In the genomic region with DNA sequence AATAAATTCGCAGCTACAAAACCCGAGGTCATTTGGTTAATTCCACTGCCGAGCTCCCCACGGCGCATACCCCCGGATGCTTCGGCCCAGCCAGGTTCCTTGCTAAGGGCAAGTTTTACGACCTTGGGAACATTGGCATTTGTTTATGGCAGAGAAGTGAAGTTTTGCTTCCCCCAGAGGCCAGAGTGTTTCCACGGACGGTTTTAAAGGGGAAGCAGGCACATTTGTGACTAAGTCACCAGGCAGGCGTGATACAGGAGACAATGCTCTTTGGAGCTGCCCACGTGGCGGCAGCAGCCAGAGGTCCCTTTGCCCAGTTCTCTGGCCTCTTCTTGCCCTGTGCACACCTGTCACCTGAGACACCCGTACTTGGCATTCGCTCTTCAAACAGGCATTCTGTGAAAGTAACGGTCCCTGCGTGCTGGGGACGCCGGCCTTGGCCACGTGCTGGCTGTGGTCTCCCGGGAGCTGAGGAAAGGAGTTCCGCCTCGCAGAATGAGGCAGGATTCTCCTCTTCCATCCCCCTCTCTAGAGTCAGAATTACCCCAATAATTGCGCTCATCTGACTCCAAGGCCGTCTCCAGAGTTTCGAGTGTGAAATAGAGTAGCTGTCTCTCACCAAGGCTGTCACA, we compare ENCODE assay signal across 22 cellular contexts.
DNase-seq lines count a peak whose midpoint lies in the region; ATAC-seq and TF ChIP-seq lines count a peak whose summit lies in the region.
"Had no signal": no experiment of that assay in that cellular context is flagged by ENCODE, and none has a peak within 500 bp of the region (broad histone marks: within the 10 kb centered on the region; RNA-seq: fewer than 3 reads in every experiment).

No MANE protein-coding gene starts in this region.

- POLR2A ChIA-PET in WTC11 (lab: Charles Lee) = no interaction called here

- ATAC-seq in WTC11 = no peak
- no peak for ATAC-seq in thoracic aorta (ENCODE audit: insufficient number of reproducible peaks, low FRiP score, low read depth)
- ATAC-seq in GM18520 (IDR thresholded peaks at IDR 0.05; ENCODE audit: unreplicated experiment) = no peak
- ATAC-seq in GM21528 (IDR thresholded peaks at IDR 0.05; ENCODE audit: low FRiP score, unreplicated experiment) = no peak
- ATAC-seq: GM23338, upper lobe of right lung had no signal

- H3K36me3 ChIP-seq in thoracic aorta = no peaks in the 10 kb centered on the region
- H3K36me3 ChIP-seq: brain microvascular endothelial cell, upper lobe of right lung had no signal

- no peaks in the 10 kb centered on the region for H3K36me3 Mint-ChIP-seq in WTC11
- H3K36me3 Mint-ChIP-seq in nephron progenitor cell (ENCODE audit: low read depth) = no peaks in the 10 kb centered on the region
- H3K36me3 Mint-ChIP-seq: CD14-positive monocyte had no signal

- H3K4me3 Mint-ChIP-seq in WTC11 (no peak overlapping the region), nephron progenitor cell (peak overlapping the region; percentile 32)
- H3K4me3 Mint-ChIP-seq: activated CD4-positive, alpha-beta T cell treated with anti-CD3 and anti-CD28 coated beads, Interleukin-2, amount 10 ng/mL, durations not matched to agents 7 days and 5 days; activated T-cell treated with anti-CD3 and anti-CD28 coated beads, Interleukin-2, amount 50 U/mL, for 24 hours; CD14-positive monocyte; GM23338; T-helper 2 cell treated with Interferon-gamma antibody and Interleukin-4, amounts not matched to agents 5 μg/mL and 100 μg/mL, for 36 hours had no signal

- DNase-seq in NB4 (ENCODE audit: low read depth) (peak; percentile 6), WTC11 (ENCODE audit: low spot score) (no peak), nephron progenitor cell (no peak), thoracic aorta (ENCODE audit: low spot score) (no peak)
- no peak for DNase-seq in central memory CD4-positive, alpha-beta T cell
- DNase-seq: activated CD4-positive, alpha-beta T cell treated with anti-CD3 and anti-CD28 coated beads, Interleukin-2, amount 10 ng/mL, durations not matched to agents 7 days and 5 days; activated T-cell treated with anti-CD3 and anti-CD28 coated beads, Interleukin-2, amount 50 U/mL, for 24 hours; brain microvascular endothelial cell; DMS79 treated with DMSO at 0.1 percent for 48 hours; effector CD4-positive, alpha-beta T cell; NCI-H446; NCI-H774; OCI-M1; upper lobe of right lung had no signal

- no peaks in the 10 kb centered on the region for H3K9me3 ChIP-seq in thoracic aorta
- H3K9me3 ChIP-seq: upper lobe of right lung had no signal

- no peak for TF ChIP-seq POLR2A in NB4 (IDR thresholded peaks at IDR 0.05; ENCODE audit: extremely low read depth, insufficient read length)

- H3K4me3 ChIP-seq in NB4 (ENCODE audit: low read depth, low read length) (no peak overlapping the region), thoracic aorta (peak overlapping the region; percentile 34)
- H3K4me3 ChIP-seq: GM23338, upper lobe of right lung had no signal

- H3K4me1 Mint-ChIP-seq in WTC11 = peaks cover 10% of the 10 kb centered on the region
- H3K4me1 Mint-ChIP-seq in nephron progenitor cell = peaks cover 51% of the 10 kb centered on the region
- H3K4me1 Mint-ChIP-seq: activated CD4-positive, alpha-beta T cell treated with anti-CD3 and anti-CD28 coated beads, Interleukin-2, amount 10 ng/mL, durations not matched to agents 7 days and 5 days had no signal

- H3K27me3 ChIP-seq in thoracic aorta (replicated peaks; ENCODE audit: insufficient read depth) = no peaks in the 10 kb centered on the region
- H3K27me3 ChIP-seq: upper lobe of right lung had no signal

- CTCF ChIA-PET in WTC11 (lab: Charles Lee) = no interaction called here

- TF ChIP-seq CTCF in NB4 (IDR thresholded peaks at IDR 0.05; ENCODE audit: low read depth, low read length) = no peak
- TF ChIP-seq CTCF in WTC11 (IDR thresholded peaks at IDR 0.05) = no peak
- no peak for TF ChIP-seq CTCF in nephron progenitor cell (IDR thresholded peaks at IDR 0.05)
- TF ChIP-seq CTCF in thoracic aorta (IDR thresholded peaks at IDR 0.05) = peak; percentile 13

- H3K27ac Mint-ChIP-seq in WTC11 = peak overlapping the region; percentile 32; the same call in 1 of the 2 replicates
- H3K27ac Mint-ChIP-seq in nephron progenitor cell = no peak overlapping the region
- H3K27ac Mint-ChIP-seq: activated CD4-positive, alpha-beta T cell treated with anti-CD3 and anti-CD28 coated beads, Interleukin-2, amount 10 ng/mL, durations not matched to agents 7 days and 5 days; activated T-cell treated with anti-CD3 and anti-CD28 coated beads, Interleukin-2, amount 50 U/mL, for 24 hours; CD14-positive monocyte; T-helper 2 cell treated with Interferon-gamma antibody and Interleukin-4, amounts not matched to agents 5 μg/mL and 100 μg/mL, for 36 hours had no signal

- H3K9me3 Mint-ChIP-seq in WTC11 = no peaks in the 10 kb centered on the region
- no peaks in the 10 kb centered on the region for H3K9me3 Mint-ChIP-seq in nephron progenitor cell
- H3K9me3 Mint-ChIP-seq: activated CD4-positive, alpha-beta T cell treated with anti-CD3 and anti-CD28 coated beads, Interleukin-2, amount 10 ng/mL, durations not matched to agents 7 days and 5 days; activated T-cell treated with anti-CD3 and anti-CD28 coated beads, Interleukin-2, amount 50 U/mL, for 24 hours; GM23338; T-helper 2 cell treated with Interferon-gamma antibody and Interleukin-4, amounts not matched to agents 5 μg/mL and 100 μg/mL, for 36 hours had no signal

- H3K4me1 ChIP-seq in thoracic aorta (ENCODE audit: control insufficient read depth in 1 of 2, low read depth in 2 of 2) = peaks cover 28 to 70% of the 10 kb centered on the region in 2 donors
- H3K4me1 ChIP-seq: upper lobe of right lung had no signal

- no peaks in the 10 kb centered on the region for H3K27me3 Mint-ChIP-seq in WTC11 (ENCODE audit: low read depth)
- peaks cover 57% of the 10 kb centered on the region for H3K27me3 Mint-ChIP-seq in nephron progenitor cell (ENCODE audit: low read depth, poor library complexity)
- H3K27me3 Mint-ChIP-seq: activated CD4-positive, alpha-beta T cell treated with anti-CD3 and anti-CD28 coated beads, Interleukin-2, amount 10 ng/mL, durations not matched to agents 7 days and 5 days; activated T-cell treated with anti-CD3 and anti-CD28 coated beads, Interleukin-2, amount 50 U/mL, for 24 hours; progenitor cell of endocrine pancreas had no signal

- peak overlapping the region; percentile 70 to 100 for H3K27ac ChIP-seq in thoracic aorta
- H3K27ac ChIP-seq: brain microvascular endothelial cell, KMS-11, upper lobe of right lung, VCaP had no signal

TF ChIP-seq in WTC11, 78 proteins besides CTCF, POLR2A, EP300 and RAD21 (continues in another document):
- TF ChIP-seq KAT7 (CRISPR knock-in tag; IDR thresholded peaks at IDR 0.05; ENCODE audit: borderline replicate concordance) (no peak), PRDM15 (CRISPR knock-in tag; IDR thresholded peaks at IDR 0.05) (no peak), NFE2L1 (CRISPR knock-in tag; IDR thresholded peaks at IDR 0.05) (no peak), RELA (CRISPR knock-in tag; IDR thresholded peaks at IDR 0.05; ENCODE audit: borderline replicate concordance) (no peak), ZBTB21 (CRISPR knock-in tag; IDR thresholded peaks at IDR 0.05; ENCODE audit: borderline replicate concordance) (no peak), ZNF416 (CRISPR knock-in tag; IDR thresholded peaks at IDR 0.05) (no peak)
